21 cellular contexts compared by ENCODE assay signal in genomic region chr2:23661276-23662050, GRCh38.
DNase-seq lines count a peak whose midpoint lies in the region; ATAC-seq and TF ChIP-seq lines count a peak whose summit lies in the region.
"Had no signal": no experiment of that assay in that cellular context is flagged by ENCODE, and none has a peak within 500 bp of the region (broad histone marks: within the 10 kb centered on the region; RNA-seq: fewer than 3 reads in every experiment).

No MANE protein-coding gene starts in this region.

- no peak overlapping the region for H2AFZ ChIP-seq in smooth muscle cell (ENCODE audit: low read depth)
- H2AFZ ChIP-seq: GM23338 had no signal

- H3K4me3 ChIP-seq in heart right ventricle, result no peak overlapping the region
- H3K4me3 ChIP-seq in RWPE2 (ENCODE audit: severe bottlenecking), result no peak overlapping the region
- no peak overlapping the region for H3K4me3 ChIP-seq in smooth muscle cell
- H3K4me3 ChIP-seq: A549, GM23338, HAP-1 had no signal

- 78 to 85% methylated on average over 11 of the region's 11 CpGs for WGBS in heart right ventricle, 2 donors
- WGBS in smooth muscle cell (ENCODE audit: low lambda C conversion rate), result 83% methylated on average over 11 of the region's 11 CpGs

- ATAC-seq in left ventricle myocardium superior (no peak), heart right ventricle (no peak), RWPE2 (ENCODE audit: low read depth) (0 out of 3 replicates have a peak, but pooled peaks have one; percentile 18), T-cell (replicated peaks in 1 of 4) (no peak)
- ATAC-seq: PC-3, SK-N-SH treated with all-trans-retinoic acid at 6 μM for 48 hours had no signal

- POLR2A ChIA-PET in T-cell (lab: Charles Lee), result interaction anchor here in 1 of 2 donors (0.7 kb wide), 1 partner anchor 404 kb away, joined by 5 read pairs; no protein-coding TSS in a partner anchor

- no peak overlapping the region for H3K9ac ChIP-seq in smooth muscle cell (ENCODE audit: low read depth)

- H3K36me3 Mint-ChIP-seq in T-cell, result peaks cover 2% of the 10 kb centered on the region

- H3K27me3 ChIP-seq in heart right ventricle (peaks cover 0 to 15% (median 0%) of the 10 kb centered on the region in 7 donors), RWPE2 (ENCODE audit: insufficient read depth, poor library complexity, severe bottlenecking) (no peaks in the 10 kb centered on the region), smooth muscle cell (ENCODE audit: low read depth) (no peaks in the 10 kb centered on the region)
- H3K27me3 ChIP-seq: BE2C had no signal

- H3K27ac Mint-ChIP-seq in T-cell, result no peak overlapping the region
- H3K27ac Mint-ChIP-seq: GM23338; T-helper 2 cell treated with Interferon-gamma antibody and Interleukin-4, amounts not matched to agents 5 μg/mL and 100 μg/mL, for 36 hours had no signal

- no peak overlapping the region for H3K27ac ChIP-seq in heart right ventricle
- H3K27ac ChIP-seq in RWPE2 (ENCODE audit: poor library complexity, severe bottlenecking), result no peak overlapping the region
- no peak overlapping the region for H3K27ac ChIP-seq in smooth muscle cell (ENCODE audit: low read depth)
- H3K27ac ChIP-seq: A549, RWPE1 had no signal

- DNase-seq in left ventricle myocardium superior (peak; percentile 23), heart right ventricle (no peak), NCI-H2171 (lab: John Stamatoyannopoulos, UW) (peak; percentile 47), RWPE2 (ENCODE audit: low spot score) (no peak), smooth muscle cell (lab: John Stamatoyannopoulos, UW; ENCODE audit: unreplicated experiment) (no peak), T-cell (no peak), AML-193 (lab: John Stamatoyannopoulos, UW) (no peak)
- DNase-seq: BE2C, DMS79, KBM-7, NCI-H1092, NCI-H1436 treated with DMSO at 0.1 percent for 48 hours, NCI-H1930, NCI-H510A treated with DMSO at 0.1 percent for 48 hours, PC-3 had no signal

- intact Hi-C loops in left ventricle myocardium superior (cut with micrococcal nuclease), result no loop called here
- intact Hi-C loops in heart right ventricle (cut with DNase I), result no loop called here

- no peaks in the 10 kb centered on the region for H4K20me1 ChIP-seq in smooth muscle cell (ENCODE audit: low read depth)

- H3K27me3 Mint-ChIP-seq in T-cell, result peaks cover 7 to 18% of the 10 kb centered on the region in 2 donors

- peaks cover 2 to 7% (median 6%) of the 10 kb centered on the region in 3 donors for H3K4me1 Mint-ChIP-seq in T-cell

- no peak for TF ChIP-seq CTCF in heart right ventricle (IDR thresholded peaks at IDR 0.05)
- no peak for TF ChIP-seq CTCF in RWPE2 (IDR thresholded peaks at IDR 0.05; ENCODE audit: poor library complexity, severe bottlenecking)
- TF ChIP-seq CTCF in smooth muscle cell (IDR thresholded peaks at IDR 0.05; ENCODE audit: borderline replicate concordance, insufficient read depth, poor library complexity, severe bottlenecking), result no peak

- H3K9me3 Mint-ChIP-seq in T-cell, result no peaks in the 10 kb centered on the region
- H3K9me3 Mint-ChIP-seq: GM23338; T-helper 2 cell treated with Interferon-gamma antibody and Interleukin-4, amounts not matched to agents 5 μg/mL and 100 μg/mL, for 36 hours had no signal

- H3K4me3 Mint-ChIP-seq in T-cell, result no peak overlapping the region
- H3K4me3 Mint-ChIP-seq: GM23338; T-helper 2 cell treated with Interferon-gamma antibody and Interleukin-4, amounts not matched to agents 5 μg/mL and 100 μg/mL, for 36 hours had no signal

- no peaks in the 10 kb centered on the region for H3K9me3 ChIP-seq in heart right ventricle
- H3K9me3 ChIP-seq in RWPE2 (ENCODE audit: severe bottlenecking), result no peaks in the 10 kb centered on the region
- no peaks in the 10 kb centered on the region for H3K9me3 ChIP-seq in smooth muscle cell (replicated peaks; ENCODE audit: low read depth)
- H3K9me3 ChIP-seq: A549, BE2C, HAP-1 had no signal

- no peak overlapping the region for H3K4me2 ChIP-seq in smooth muscle cell
- H3K4me2 ChIP-seq: A549, GM23338 had no signal

- H3K79me2 ChIP-seq in smooth muscle cell (ENCODE audit: low read depth), result no peaks in the 10 kb centered on the region

- H3K4me1 ChIP-seq in heart right ventricle, result peaks cover 0 to 27% (median 10%) of the 10 kb centered on the region in 9 donors
- H3K4me1 ChIP-seq in RWPE2 (ENCODE audit: insufficient read depth, poor library complexity, severe bottlenecking), result no peaks in the 10 kb centered on the region
- no peaks in the 10 kb centered on the region for H3K4me1 ChIP-seq in smooth muscle cell (ENCODE audit: low read depth)
- H3K4me1 ChIP-seq: A549, BE2C, HAP-1 had no signal

- H3F3A ChIP-seq in smooth muscle cell (ENCODE audit: low read depth), result no peaks in the 10 kb centered on the region

- CTCF ChIA-PET in T-cell (lab: Charles Lee), result interaction anchor here in 1 of 2 donors (0.6 kb wide), 1 partner anchor 40 kb away, joined by 4 read pairs; no protein-coding TSS in a partner anchor

- H3K36me3 ChIP-seq in heart right ventricle, result no peaks in the 10 kb centered on the region
- H3K36me3 ChIP-seq in RWPE2 (ENCODE audit: low read depth), result no peaks in the 10 kb centered on the region
- no peaks in the 10 kb centered on the region for H3K36me3 ChIP-seq in smooth muscle cell (ENCODE audit: low read depth)
- H3K36me3 ChIP-seq: BE2C, HAP-1 had no signal

Comparison
In these comparisons a context has a peak if more than half of its experiments do, and no peak if none do; other contexts are left out.
1. DNase-seq: peak in left ventricle myocardium superior (single experiment) and NCI-H2171 (single experiment); none in heart right ventricle (0 of 2), RWPE2 (single experiment), smooth muscle cell (single experiment), T-cell (0 of 34) and AML-193 (0 of 2).